ENCODE assay signal across 9 cellular contexts in the genomic region with DNA sequence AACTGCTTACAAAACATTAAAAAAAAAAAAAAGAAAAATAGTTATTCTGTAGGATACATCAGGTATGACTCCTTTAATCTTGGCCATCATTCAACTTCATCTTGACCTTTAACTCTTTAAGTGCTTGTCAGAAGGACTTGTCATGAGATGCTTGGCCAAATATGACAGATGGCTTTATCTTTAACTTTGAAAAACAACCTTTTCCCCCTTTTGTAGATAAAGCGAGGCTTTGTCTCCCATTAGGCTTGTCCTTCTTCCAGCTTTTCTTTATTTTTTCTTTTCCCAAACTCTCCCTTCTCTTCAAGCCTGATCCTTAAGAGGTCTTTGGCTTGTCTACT. TPM values are rescaled to one million over a fixed set of nuclear protein-coding genes. Genes with fewer than 3 reads are reported as not detected.
DNase-seq lines count a peak whose midpoint lies in the region; ATAC-seq and TF ChIP-seq lines count a peak whose summit lies in the region.
"Had no signal": no experiment of that assay in that cellular context is flagged by ENCODE, and none has a peak within 500 bp of the region (broad histone marks: within the 10 kb centered on the region; RNA-seq: fewer than 3 reads in every experiment).

No MANE protein-coding gene starts in this region.

- peaks cover 68% of the 10 kb centered on the region for H3K36me3 Mint-ChIP-seq in activated CD8-positive, alpha-beta T cell treated with anti-CD3 and anti-CD28 coated beads, Interleukin-2, amount 10 ng/mL, durations not matched to agents 7 days and 5 days (ENCODE audit: low read depth)
- H3K36me3 Mint-ChIP-seq in immature natural killer cell: peaks cover 3 to 6% (median 4%) of the 10 kb centered on the region in 3 donors

- DNase-seq in right cardiac atrium (no peak), left ventricle myocardium superior (no peak), immature natural killer cell (no peak), upper lobe of right lung (no peak), midbrain (lab: John Stamatoyannopoulos, UW) (no peak)
- no peak for DNase-seq in activated CD8-positive, alpha-beta T cell treated with anti-CD3 and anti-CD28 coated beads, Interleukin-2, amount 10 ng/mL, durations not matched to agents 7 days and 5 days
- DNase-seq in stimulated activated CD4-positive, alpha-beta T cell treated with anti-CD3 and anti-CD28 coated beads, Interleukin-2, amount 100 ng/mL, for 48 hours: no peak
- DNase-seq: EL had no signal

- H3K4me1 Mint-ChIP-seq in activated CD8-positive, alpha-beta T cell treated with anti-CD3 and anti-CD28 coated beads, Interleukin-2, amount 10 ng/mL, durations not matched to agents 7 days and 5 days (ENCODE audit: low read depth): peaks cover 59% of the 10 kb centered on the region
- peaks cover 61 to 76% of the 10 kb centered on the region in 2 donors for H3K4me1 Mint-ChIP-seq in immature natural killer cell

- ATAC-seq in right cardiac atrium: no peak
- no peak for ATAC-seq in left ventricle myocardium superior
- no peak for ATAC-seq in activated CD8-positive, alpha-beta T cell treated with anti-CD3 and anti-CD28 coated beads, Interleukin-2, amount 10 ng/mL, durations not matched to agents 7 days and 5 days
- ATAC-seq in upper lobe of right lung: no peak
- no peak for ATAC-seq in HG02938 (IDR thresholded peaks at IDR 0.05; ENCODE audit: unreplicated experiment)

- H3K27ac ChIP-seq in right cardiac atrium (ENCODE audit: low read length): no peak overlapping the region
- no peak overlapping the region for H3K27ac ChIP-seq in upper lobe of right lung

- H3K4me1 ChIP-seq in right cardiac atrium (ENCODE audit: control insufficient read depth, insufficient read depth, low read length) (peaks cover 6% of the 10 kb centered on the region), upper lobe of right lung (peaks cover 34% of the 10 kb centered on the region)

- H3K27me3 Mint-ChIP-seq in activated CD8-positive, alpha-beta T cell treated with anti-CD3 and anti-CD28 coated beads, Interleukin-2, amount 10 ng/mL, durations not matched to agents 7 days and 5 days (ENCODE audit: low read depth): no peaks in the 10 kb centered on the region
- peaks cover 4 to 13% (median 8%) of the 10 kb centered on the region in 3 donors for H3K27me3 Mint-ChIP-seq in immature natural killer cell (ENCODE audit: low read depth in 3 of 3)

- CTCF ChIA-PET in activated CD8-positive, alpha-beta T cell treated with anti-CD3 and anti-CD28 coated beads, Interleukin-2, amount 10 ng/mL, durations not matched to agents 7 days and 5 days (lab: Charles Lee): no interaction called here

- H3K27ac Mint-ChIP-seq in activated CD8-positive, alpha-beta T cell treated with anti-CD3 and anti-CD28 coated beads, Interleukin-2, amount 10 ng/mL, durations not matched to agents 7 days and 5 days: peak overlapping the region; percentile 98
- H3K27ac Mint-ChIP-seq in immature natural killer cell: peak overlapping the region; percentile 61 to 95 (median 77)

- no peaks in the 10 kb centered on the region for H3K9me3 Mint-ChIP-seq in activated CD8-positive, alpha-beta T cell treated with anti-CD3 and anti-CD28 coated beads, Interleukin-2, amount 10 ng/mL, durations not matched to agents 7 days and 5 days (ENCODE audit: insufficient read depth)
- no peaks in the 10 kb centered on the region for H3K9me3 Mint-ChIP-seq in immature natural killer cell

- POLR2A ChIA-PET in activated CD8-positive, alpha-beta T cell treated with anti-CD3 and anti-CD28 coated beads, Interleukin-2, amount 10 ng/mL, durations not matched to agents 7 days and 5 days (lab: Charles Lee): interaction anchor here (1.0 to 7.9 kb wide), 3 partner anchors 10 to 19 kb away, joined by 4 to 151 read pairs (median 12); a partner anchor contains a TSS

- H3K36me3 ChIP-seq in upper lobe of right lung: peaks cover 15% of the 10 kb centered on the region

- WGBS in right cardiac atrium: 30% methylated on average over 1 of the region's 1 CpG

- H3K9me3 ChIP-seq in right cardiac atrium (ENCODE audit: control insufficient read depth, low read length): no peaks in the 10 kb centered on the region
- no peaks in the 10 kb centered on the region for H3K9me3 ChIP-seq in upper lobe of right lung

- H3K4me3 ChIP-seq in right cardiac atrium (ENCODE audit: low read length) (peak overlapping the region; percentile 39), upper lobe of right lung (peak overlapping the region; percentile 89)

- peak overlapping the region; percentile 92 for H3K4me3 Mint-ChIP-seq in activated CD8-positive, alpha-beta T cell treated with anti-CD3 and anti-CD28 coated beads, Interleukin-2, amount 10 ng/mL, durations not matched to agents 7 days and 5 days
- H3K4me3 Mint-ChIP-seq in immature natural killer cell: peak overlapping the region; percentile 8 to 91 (median 87)

- no peak for TF ChIP-seq CTCF in upper lobe of right lung (IDR thresholded peaks at IDR 0.05)

- H3K27me3 ChIP-seq in right cardiac atrium (ENCODE audit: control insufficient read depth, insufficient read depth): no peaks in the 10 kb centered on the region
- H3K27me3 ChIP-seq in upper lobe of right lung: no peaks in the 10 kb centered on the region

- intact Hi-C loops in right cardiac atrium (cut with DNase I) (loop anchor here in 1 of 4 donors (10.0 kb wide), 1 partner anchor 47 kb away; no protein-coding TSS in a partner anchor), left ventricle myocardium superior (cut with micrococcal nuclease) (no loop called here), upper lobe of right lung (cut with DNase I) (no loop called here)

RNA-seq across cellular contexts. Expression of a gene that starts 2.3 kb away (rescaled TPM):
- 10 to 100 TPM; 49.8 to 59.0 (median 53.0) TPM for total RNA-seq in right cardiac atrium
- polyA plus RNA-seq in right cardiac atrium: 39.8 TPM
- total RNA-seq in left ventricle myocardium superior: 57.6 TPM
- total RNA-seq in activated CD8-positive, alpha-beta T cell treated with anti-CD3 and anti-CD28 coated beads, Interleukin-2, amount 10 ng/mL, durations not matched to agents 7 days and 5 days: 100 to 1,000 TPM; 223 to 228 TPM
- 100 to 1,000 TPM in 1 of 3 donors, 10 to 100 TPM in 2; 87.7 to 113 (median 95.0) TPM for polyA plus RNA-seq in immature natural killer cell
- total RNA-seq in upper lobe of right lung: 96.0 TPM

RNA-seq across cellular contexts. Expression of a gene that starts 18.2 kb away (rescaled TPM):
- total RNA-seq in right cardiac atrium (100 to 1,000 TPM in 1 of 4 donors, 10 to 100 TPM in 3; 74.6 to 104 (median 87.6) TPM), left ventricle myocardium superior (81.9 TPM), upper lobe of right lung (119 TPM)
- polyA plus RNA-seq in right cardiac atrium (82.2 TPM), immature natural killer cell (100 to 1,000 TPM in 2 of 3 donors, 10 to 100 TPM in 1; 89.9 to 118 (median 104) TPM)
- total RNA-seq in activated CD8-positive, alpha-beta T cell treated with anti-CD3 and anti-CD28 coated beads, Interleukin-2, amount 10 ng/mL, durations not matched to agents 7 days and 5 days: 100 to 1,000 TPM; 129 to 134 TPM
